In the genomic region with DNA sequence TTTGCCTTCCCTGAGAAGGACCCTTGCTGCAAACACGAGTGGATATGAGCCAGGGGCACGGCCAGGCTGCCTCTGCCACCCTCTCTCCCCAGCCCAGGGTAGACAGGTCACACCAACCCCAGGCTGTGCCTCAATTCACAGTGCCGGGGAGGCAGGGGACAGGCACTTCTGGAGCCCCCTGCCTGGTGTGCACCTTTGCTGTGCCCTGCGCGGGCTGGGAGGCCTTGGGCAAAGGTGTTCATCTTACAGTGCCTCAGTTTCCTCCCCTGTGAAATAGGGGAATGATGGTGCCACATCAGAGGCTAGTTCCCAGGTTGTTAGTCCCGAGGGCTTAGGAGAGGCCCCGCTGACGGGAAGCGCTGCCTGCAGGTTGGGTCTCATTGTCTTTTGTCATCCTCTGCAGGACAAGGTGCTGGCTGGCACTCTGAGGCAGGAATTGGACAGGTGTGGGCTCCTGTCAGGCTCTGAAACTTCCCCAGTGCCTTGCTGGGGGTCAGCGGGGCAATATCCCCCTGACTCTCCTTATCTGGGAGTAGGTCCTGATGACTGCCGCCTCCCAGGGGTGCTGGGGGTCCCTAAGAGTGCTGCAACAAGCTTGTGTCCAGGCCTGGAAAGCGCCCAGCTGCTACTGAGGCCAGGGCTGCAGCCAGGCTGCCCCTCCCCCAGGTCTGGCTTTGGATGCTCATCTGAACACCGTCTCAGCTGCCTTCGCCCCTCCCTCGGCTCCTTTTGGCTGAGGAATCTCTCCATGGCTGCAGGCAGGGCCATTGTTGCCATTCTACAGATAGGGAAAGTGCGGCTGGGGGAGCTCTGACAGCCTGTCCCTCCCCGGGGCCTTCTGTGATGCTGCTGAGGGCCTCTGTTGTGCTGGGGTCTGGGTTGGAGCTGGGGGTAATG, we compare ENCODE assay signal across 1 cellular context.
TF ChIP-seq lines count a peak whose summit lies in the region.

No MANE protein-coding gene starts in this region.

TF ChIP-seq in H1, 55 proteins besides CTCF, POLR2A, EP300 and RAD21:
- TF ChIP-seq ZNF274 (IDR thresholded peaks at IDR 0.05; ENCODE audit: borderline replicate concordance, extremely low read depth, low read length) (no peak), BACH1 (IDR thresholded peaks at IDR 0.05; ENCODE audit: low read length) (no peak), SP1 (IDR thresholded peaks at IDR 0.05; ENCODE audit: low read depth, low read length) (no peak), POLR2AphosphoS5 (IDR thresholded peaks at IDR 0.05; ENCODE audit: low read depth, low read length) (no peak), FOSL1 (IDR thresholded peaks at IDR 0.05; ENCODE audit: insufficient read depth, low read depth, low read length) (no peak), TBP (IDR thresholded peaks at IDR 0.05; ENCODE audit: low read depth, low read length) (no peak), GTF2F1 (IDR thresholded peaks at IDR 0.05; ENCODE audit: borderline replicate concordance, low read depth, low read length) (no peak), POU5F1 (IDR thresholded peaks at IDR 0.05; ENCODE audit: low read depth, low read length) (no peak)
